ENCODE assay signal across 14 cellular contexts in genomic region chr17:40558300-40558584, GRCh38. TPM values are rescaled to one million over a fixed set of nuclear protein-coding genes. Genes with fewer than 3 reads are reported as not detected.
A peak's percentile ranks its signal among the peaks of the same experiment; 100 is the strongest.
DNase-seq lines count a peak whose midpoint lies in the region; ATAC-seq, FAIRE-seq and TF ChIP-seq lines count a peak whose summit lies in the region.
"Had no signal": no experiment of that assay in that cellular context is flagged by ENCODE, and none has a peak within 500 bp of the region (broad histone marks: within the 10 kb centered on the region; RNA-seq: fewer than 3 reads in every experiment).

No MANE protein-coding gene starts in this region.

- no peak for ATAC-seq in T-cell (replicated peaks in 1 of 4)
- ATAC-seq in stimulated activated naive B cell treated with anti-CD40 and anti-IgM and Interleukin-4, amounts not matched to agents 10 μg/mL and 1 μg/mL and 100 μg/mL, for 72 hours (replicated peaks), result no peak
- ATAC-seq in HepG2, result no peak
- ATAC-seq in HG02571 (IDR thresholded peaks at IDR 0.05; ENCODE audit: unreplicated experiment), result no peak
- ATAC-seq: effector memory CD8-positive, alpha-beta T cell had no signal

- no peaks in the 10 kb centered on the region for H3K27me3 Mint-ChIP-seq in T-helper 1 cell treated with Interleukin-12 subunit alpha and Interleukin-12 subunit beta and Interleukin-4 antibody, amounts not matched to agents 30 μg/mL and 1 μg/mL, for 36 hours (ENCODE audit: low read depth)
- no peaks in the 10 kb centered on the region for H3K27me3 Mint-ChIP-seq in T-cell
- H3K27me3 Mint-ChIP-seq in stimulated activated naive B cell treated with anti-CD40 and anti-IgM and Interleukin-4, amounts not matched to agents 10 μg/mL and 1 μg/mL and 100 μg/mL, for 72 hours, result no peaks in the 10 kb centered on the region
- H3K27me3 Mint-ChIP-seq: effector memory CD8-positive, alpha-beta T cell had no signal

- in situ Hi-C loops in HepG2 (cut with HindIII; ENCODE audit: extremely low pct_ligation_motif_present, low pct_unique_long_range_greater_than_20kb), result no loop called here

- TF ChIP-seq CTCF in hepatocyte (IDR thresholded peaks at IDR 0.05; ENCODE audit: poor library complexity) (no peak), HepG2 (CRISPR knock-in tag; IDR thresholded peaks at IDR 0.05) (no peak)

- TF ChIP-seq RAD21 in HepG2 (CRISPR knock-in tag; IDR thresholded peaks at IDR 0.05), result no peak

- no peak for TF ChIP-seq POLR2A in HepG2 (IDR thresholded peaks at IDR 0.05; ENCODE audit: insufficient read depth in 1 of 2, low read depth in 2 of 2, low read length in 2 of 2)

- H3K36me3 ChIP-seq in hepatocyte (replicated peaks; ENCODE audit: insufficient read depth, low read depth) (no peaks in the 10 kb centered on the region), HepG2 (replicated peaks in 1 of 2; ENCODE audit: control insufficient read depth in 1 of 2, insufficient read depth in 2 of 2, low read length in 2 of 2) (no peaks in the 10 kb centered on the region)

- FAIRE-seq in HepG2 (lab: Jason Lieb, UNC), result no peak
- FAIRE-seq: GM18507 had no signal

- DNase-seq in T-helper 1 cell (no peak), T-cell (peak in 1 of 34 experiments; percentile 9), hepatocyte (ENCODE audit: low spot score) (no peak), HepG2 (ENCODE audit: low spot score) (no peak), NCI-H2227 (lab: John Stamatoyannopoulos, UW; ENCODE audit: unreplicated experiment) (no peak)
- DNase-seq in stimulated activated naive B cell treated with anti-CD40 and anti-IgM and Interleukin-4, amounts not matched to agents 10 μg/mL and 1 μg/mL and 100 μg/mL, for 72 hours, result no peak
- DNase-seq: effector memory CD8-positive, alpha-beta T cell; NCI-H1694 had no signal

- intact Hi-C loops in HepG2 (cut with micrococcal nuclease; ENCODE audit: unreplicated experiment), result no loop called here

- WGBS in hepatocyte (ENCODE audit: low lambda C conversion rate, missing lambda C conversion rate), result 79% methylated on average over 7 of the region's 7 CpGs
- 87% methylated on average over 7 of the region's 7 CpGs for WGBS in HepG2 (ENCODE audit: low lambda C conversion rate)

- TF ChIP-seq EP300 in HepG2 (IDR thresholded peaks at IDR 0.05; ENCODE audit: low read depth in 2 of 2, low read length in 2 of 2) (no peak), HepG2 (CRISPR knock-in tag; IDR thresholded peaks at IDR 0.05; ENCODE audit: borderline replicate concordance) (no peak)

- BruUV-seq in HepG2 (replicated peaks; lab: Mats Ljungman, UMichigan), result no TSS peak

- CTCF ChIA-PET in T-cell (lab: Charles Lee), result interaction anchor here (0.6 to 3.3 kb wide), 3 partner anchors 25 to 159 kb away, joined by 4 to 54 read pairs (median 5); no protein-coding TSS in a partner anchor
- CTCF ChIA-PET in HepG2 (lab: Yijun Ruan, JAX; ENCODE audit: low intra/inter-chr PET ratio, low total read pairs), result interaction anchor here (3.1 kb wide), 1 partner anchor 25 kb away, joined by 57 read pairs; no protein-coding TSS in a partner anchor

- H3K9me3 ChIP-seq in hepatocyte (ENCODE audit: low read depth) (no peaks in the 10 kb centered on the region), HepG2 (ENCODE audit: low read length) (no peaks in the 10 kb centered on the region)

- POLR2A ChIA-PET in T-cell (lab: Charles Lee) (interaction anchor here in 1 of 2 donors (0.5 to 1.6 kb wide), 4 partner anchors 55 to 175 kb away, joined by 3 to 11 read pairs (median 6); no protein-coding TSS in a partner anchor), HepG2 (lab: Yijun Ruan, JAX) (interaction anchor here (1.9 kb wide), 1 partner anchor 9 kb away, joined by 19 read pairs; no protein-coding TSS in a partner anchor)

- peak overlapping the region; percentile 31 for H3K27ac ChIP-seq in hepatocyte
- H3K27ac ChIP-seq in HepG2 (ENCODE audit: extremely low read length, insufficient read depth, low read length), result no peak overlapping the region
- H3K27ac ChIP-seq: 22Rv1 had no signal

- H2AFZ ChIP-seq in hepatocyte, result no peak overlapping the region
- no peak overlapping the region for H2AFZ ChIP-seq in HepG2 (ENCODE audit: low read length)

- peak overlapping the region; percentile 46 for H3K4me3 Mint-ChIP-seq in T-helper 1 cell treated with Interleukin-12 subunit alpha and Interleukin-12 subunit beta and Interleukin-4 antibody, amounts not matched to agents 30 μg/mL and 1 μg/mL, for 36 hours
- H3K4me3 Mint-ChIP-seq in T-cell, result peak overlapping the region; percentile 52 to 99 (median 54)
- peak overlapping the region; percentile 67 to 89 for H3K4me3 Mint-ChIP-seq in stimulated activated naive B cell treated with anti-CD40 and anti-IgM and Interleukin-4, amounts not matched to agents 10 μg/mL and 1 μg/mL and 100 μg/mL, for 72 hours
- H3K4me3 Mint-ChIP-seq: effector memory CD8-positive, alpha-beta T cell had no signal

- H3K36me3 Mint-ChIP-seq in T-helper 1 cell treated with Interleukin-12 subunit alpha and Interleukin-12 subunit beta and Interleukin-4 antibody, amounts not matched to agents 30 μg/mL and 1 μg/mL, for 36 hours (ENCODE audit: low read depth), result peaks cover 86% of the 10 kb centered on the region
- H3K36me3 Mint-ChIP-seq in T-cell, result peaks cover 81% of the 10 kb centered on the region
- H3K36me3 Mint-ChIP-seq in stimulated activated naive B cell treated with anti-CD40 and anti-IgM and Interleukin-4, amounts not matched to agents 10 μg/mL and 1 μg/mL and 100 μg/mL, for 72 hours, result peaks cover 79 to 95% of the 10 kb centered on the region in 2 donors

- H3K4me3 ChIP-seq in hepatocyte (no peak overlapping the region), HepG2 (replicated peaks in 1 of 3; ENCODE audit: insufficient read depth in 1 of 3, low read depth in 2 of 3, low read length in 3 of 3) (no peak overlapping the region)

- no peak overlapping the region for H3K9ac ChIP-seq in HepG2 (ENCODE audit: insufficient read depth, low read depth, low read length)

- H3K27me3 ChIP-seq in hepatocyte (no peaks in the 10 kb centered on the region), HepG2 (ENCODE audit: control insufficient read depth in 1 of 2, insufficient read depth in 2 of 2, low read length in 2 of 2) (peaks cover 3 to 23% of the 10 kb centered on the region in 2 experiments; a peak in 2 of 5 replicates)

- no peaks in the 10 kb centered on the region for H3K9me2 ChIP-seq in hepatocyte (replicated peaks; ENCODE audit: insufficient read depth)

- H3K4me1 Mint-ChIP-seq in T-helper 1 cell treated with Interleukin-12 subunit alpha and Interleukin-12 subunit beta and Interleukin-4 antibody, amounts not matched to agents 30 μg/mL and 1 μg/mL, for 36 hours (ENCODE audit: low read depth), result peaks cover 80% of the 10 kb centered on the region
- peaks cover 93 to 98% (median 97%) of the 10 kb centered on the region in 3 donors for H3K4me1 Mint-ChIP-seq in T-cell
- H3K4me1 Mint-ChIP-seq in stimulated activated naive B cell treated with anti-CD40 and anti-IgM and Interleukin-4, amounts not matched to agents 10 μg/mL and 1 μg/mL and 100 μg/mL, for 72 hours, result peaks cover 80 to 100% of the 10 kb centered on the region in 2 donors

- H3K9me3 Mint-ChIP-seq in T-helper 1 cell treated with Interleukin-12 subunit alpha and Interleukin-12 subunit beta and Interleukin-4 antibody, amounts not matched to agents 30 μg/mL and 1 μg/mL, for 36 hours, result no peaks in the 10 kb centered on the region
- no peaks in the 10 kb centered on the region for H3K9me3 Mint-ChIP-seq in T-cell
- no peaks in the 10 kb centered on the region for H3K9me3 Mint-ChIP-seq in stimulated activated naive B cell treated with anti-CD40 and anti-IgM and Interleukin-4, amounts not matched to agents 10 μg/mL and 1 μg/mL and 100 μg/mL, for 72 hours
- H3K9me3 Mint-ChIP-seq: effector memory CD8-positive, alpha-beta T cell had no signal

- H3K79me2 ChIP-seq in hepatocyte, result no peaks in the 10 kb centered on the region
- H3K79me2 ChIP-seq in HepG2 (ENCODE audit: insufficient read depth, low read length), result no peaks in the 10 kb centered on the region

- H3K4me1 ChIP-seq in hepatocyte (ENCODE audit: insufficient read depth), result peaks cover 35% of the 10 kb centered on the region
- peaks cover 78% of the 10 kb centered on the region for H3K4me1 ChIP-seq in HepG2 (ENCODE audit: insufficient read depth, low read length)

- peak overlapping the region; percentile 69 for H3K27ac Mint-ChIP-seq in T-helper 1 cell treated with Interleukin-12 subunit alpha and Interleukin-12 subunit beta and Interleukin-4 antibody, amounts not matched to agents 30 μg/mL and 1 μg/mL, for 36 hours
- H3K27ac Mint-ChIP-seq in T-cell, result peak overlapping the region; percentile 87 to 100
- H3K27ac Mint-ChIP-seq in stimulated activated naive B cell treated with anti-CD40 and anti-IgM and Interleukin-4, amounts not matched to agents 10 μg/mL and 1 μg/mL and 100 μg/mL, for 72 hours, result peak overlapping the region; percentile 100

- H4K20me1 ChIP-seq in hepatocyte (ENCODE audit: insufficient read depth, poor library complexity, severe bottlenecking) (no peaks in the 10 kb centered on the region), HepG2 (ENCODE audit: insufficient read depth, low read length) (no peaks in the 10 kb centered on the region)

- H3K4me2 ChIP-seq in hepatocyte (no peak overlapping the region), HepG2 (ENCODE audit: low read depth, low read length) (no peak overlapping the region)

RNA-seq across cellular contexts. Expression of gene CCR7, which starts 7.0 kb away (rescaled TPM):
- total RNA-seq in T-cell (100 to 1,000 TPM; 173 to 438 (median 340) TPM), hepatocyte (0.16 and 2.8 TPM in 2 replicates), HepG2 (2016; rRNA removed; fragmentation: Illumina TruSeq; extraction: Trizol) (0.04 TPM in 1 of 2 replicates, not detected in the other)
- polyA plus RNA-seq in hepatocyte (2.9 and 4.1 TPM in 2 replicates), HepG2 (2011; rRNA removed) (0.53 and 0.55 TPM in 2 replicates)
- not detected in 2 replicates for total RNA-seq in HepG2 (2016; cell fraction: cytosol; rRNA removed; fragmentation: Illumina TruSeq; extraction: Trizol; ENCODE audit: low read depth)
- total RNA-seq in HepG2 (2016; cell fraction: insoluble cytoplasmic fraction; rRNA removed; fragmentation: Illumina TruSeq; extraction: Trizol), result 0.09 TPM in 1 of 2 replicates, not detected in the other
- total RNA-seq in HepG2 (2016; cell fraction: membrane; rRNA removed; fragmentation: Illumina TruSeq; extraction: Trizol), result not detected in 2 replicates
- total RNA-seq in HepG2 (2016; cell fraction: nucleus; rRNA removed; fragmentation: Illumina TruSeq; extraction: Trizol), result not detected in 2 replicates
- polyA plus RNA-seq in HepG2 (2011; cell fraction: cytosol; rRNA removed), result 0.59 and 0.70 TPM in 2 replicates
- polyA plus RNA-seq in HepG2 (2011; cell fraction: nucleus; rRNA removed), result 0.31 and 1.1 TPM in 2 replicates
- polyA plus RNA-seq in HepG2 (2012), result 1.1 and 1.5 TPM in 2 replicates
- polyA plus RNA-seq in HepG2 (2016; cell fraction: cytosol; fragmentation: Illumina TruSeq; extraction: Trizol; ENCODE audit: low read depth), result not detected in 2 replicates
- polyA plus RNA-seq in HepG2 (2016; cell fraction: insoluble cytoplasmic fraction; fragmentation: Illumina TruSeq; extraction: Trizol; ENCODE audit: low read depth), result not detected in 2 replicates
- not detected in 2 replicates for polyA plus RNA-seq in HepG2 (2016; cell fraction: membrane; fragmentation: Illumina TruSeq; extraction: Trizol; ENCODE audit: low read depth)
- polyA plus RNA-seq in HepG2 (2016; cell fraction: nucleus; fragmentation: Illumina TruSeq; extraction: Trizol; ENCODE audit: insufficient read depth, low read depth), result not detected in 2 replicates
- 1.4 and 3.5 TPM in 2 replicates for polyA minus RNA-seq in HepG2 (2011; rRNA and poly(A)+ RNA removed; ENCODE audit: low replicate concordance)
- polyA minus RNA-seq in HepG2 (2011; cell fraction: cytosol; rRNA and poly(A)+ RNA removed), result 0.40 TPM in 1 of 2 replicates, not detected in the other
- 0.37 TPM in 1 of 2 replicates, not detected in the other for polyA minus RNA-seq in HepG2 (2011; cell fraction: nucleus; rRNA and poly(A)+ RNA removed)
- total RNA-seq: myocyte had no signal

RNA-seq across cellular contexts. Expression of gene TNS4, which starts 56.8 kb away (rescaled TPM):
- total RNA-seq in T-cell (1 to 10 TPM in 2 of 5 donors, under 1 TPM in 3; 0.55 to 3.7 (median 0.66) TPM), hepatocyte (not detected in 2 replicates), HepG2 (2016; rRNA removed; fragmentation: Illumina TruSeq; extraction: Trizol) (0.58 TPM in 2 replicates)
- polyA plus RNA-seq in hepatocyte (0.07 TPM in 2 replicates), HepG2 (2011; rRNA removed) (1.7 and 2.1 TPM in 2 replicates)
- total RNA-seq in HepG2 (2016; cell fraction: cytosol; rRNA removed; fragmentation: Illumina TruSeq; extraction: Trizol; ENCODE audit: low read depth), result 0.18 and 0.20 TPM in 2 replicates
- 0.32 and 0.51 TPM in 2 replicates for total RNA-seq in HepG2 (2016; cell fraction: insoluble cytoplasmic fraction; rRNA removed; fragmentation: Illumina TruSeq; extraction: Trizol)
- 0.31 and 0.38 TPM in 2 replicates for total RNA-seq in HepG2 (2016; cell fraction: membrane; rRNA removed; fragmentation: Illumina TruSeq; extraction: Trizol)
- 0.37 and 1.3 TPM in 2 replicates for total RNA-seq in HepG2 (2016; cell fraction: nucleus; rRNA removed; fragmentation: Illumina TruSeq; extraction: Trizol)
- polyA plus RNA-seq in HepG2 (2011; cell fraction: cytosol; rRNA removed), result 0.69 and 1.3 TPM in 2 replicates
- 7.1 and 10.8 TPM in 2 replicates for polyA plus RNA-seq in HepG2 (2011; cell fraction: nucleus; rRNA removed)
- 0.37 and 0.42 TPM in 2 replicates for polyA plus RNA-seq in HepG2 (2012)
- 0.20 and 0.22 TPM in 2 replicates for polyA plus RNA-seq in HepG2 (2016; cell fraction: cytosol; fragmentation: Illumina TruSeq; extraction: Trizol; ENCODE audit: low read depth)
- 1.3 and 2.3 TPM in 2 replicates for polyA plus RNA-seq in HepG2 (2016; cell fraction: insoluble cytoplasmic fraction; fragmentation: Illumina TruSeq; extraction: Trizol; ENCODE audit: low read depth)
- polyA plus RNA-seq in HepG2 (2016; cell fraction: membrane; fragmentation: Illumina TruSeq; extraction: Trizol; ENCODE audit: low read depth), result 0.34 and 0.72 TPM in 2 replicates
- polyA plus RNA-seq in HepG2 (2016; cell fraction: nucleus; fragmentation: Illumina TruSeq; extraction: Trizol; ENCODE audit: insufficient read depth, low read depth), result 4.4 and 6.8 TPM in 2 replicates
- polyA minus RNA-seq in HepG2 (2011; rRNA and poly(A)+ RNA removed; ENCODE audit: low replicate concordance), result 7.4 and 24.1 TPM in 2 replicates
- 2.6 and 3.7 TPM in 2 replicates for polyA minus RNA-seq in HepG2 (2011; cell fraction: cytosol; rRNA and poly(A)+ RNA removed)
- 4.0 and 6.1 TPM in 2 replicates for polyA minus RNA-seq in HepG2 (2011; cell fraction: nucleus; rRNA and poly(A)+ RNA removed)
- total RNA-seq: myocyte, subcutaneous adipose tissue had no signal

Comparison
In these comparisons a context has a peak if more than half of its experiments do, and no peak if none do; other contexts are left out.
1. RNA of gene CCR7, which starts 7.0 kb away (total RNA-seq): 173 to 438 TPM in T-cell; 0.16 to 2.8 TPM in hepatocyte and 0.04 to 0.09 TPM in HepG2; every median in the first group is over 10 times any median in the second.
2. Peak in every context shown above with its lines, with median percentiles within 50 percentile points of each other: H3K27ac Mint-ChIP-seq and H3K4me3 Mint-ChIP-seq.